9 cellular contexts compared by ENCODE assay signal in the genomic region with DNA sequence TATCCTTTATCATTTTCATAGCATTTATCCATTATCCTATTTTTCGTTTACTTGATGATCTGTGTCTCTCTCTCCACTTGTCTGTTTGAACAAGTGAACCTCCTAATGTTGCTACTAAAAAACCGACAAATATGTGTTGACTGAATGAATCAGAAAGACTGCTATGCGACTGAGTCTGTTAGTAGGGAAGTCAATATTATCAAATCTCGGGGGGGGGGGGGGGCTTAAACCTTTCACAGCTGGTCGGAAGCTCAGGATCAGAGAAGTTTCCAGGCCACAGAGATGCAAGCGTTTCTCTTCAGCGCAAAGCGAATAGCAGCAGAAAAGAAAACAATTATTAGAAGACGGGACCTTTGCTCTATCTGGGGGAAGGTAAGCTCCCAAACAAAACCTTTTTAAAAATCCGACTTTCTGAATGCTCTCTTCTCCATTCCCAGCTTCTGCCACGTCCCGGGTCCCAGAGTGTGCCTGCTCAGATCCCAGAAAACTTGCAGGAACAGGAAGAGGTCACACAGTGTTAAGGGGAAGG. TPM values are rescaled to one million over a fixed set of nuclear protein-coding genes. Genes with fewer than 3 reads are reported as not detected.
DNase-seq lines count a peak whose midpoint lies in the region; ATAC-seq and TF ChIP-seq lines count a peak whose summit lies in the region.
"Had no signal": no experiment of that assay in that cellular context is flagged by ENCODE, and none has a peak within 500 bp of the region (broad histone marks: within the 10 kb centered on the region; RNA-seq: fewer than 3 reads in every experiment).

No MANE protein-coding gene starts in this region.

- no peak for TF ChIP-seq POLR2A in NB4 (IDR thresholded peaks at IDR 0.05; ENCODE audit: extremely low read depth, insufficient read length)

- H3K4me1 Mint-ChIP-seq in Calu3 (ENCODE audit: low read depth, unreplicated experiment): peaks cover 34% of the 10 kb centered on the region
- peaks cover 29 to 49% (median 45%) of the 10 kb centered on the region in 4 donors for H3K4me1 Mint-ChIP-seq in naive thymus-derived CD8-positive, alpha-beta T cell

- no peak for DNase-seq in Calu3
- DNase-seq in NB4 (ENCODE audit: low read depth): peak; percentile 33
- DNase-seq in dermis microvascular lymphatic vessel endothelial cell (ENCODE audit: low read depth in 2 of 2): peak; percentile 5 to 58
- DNase-seq in naive thymus-derived CD8-positive, alpha-beta T cell: no peak
- no peak for DNase-seq in activated CD8-positive, alpha-beta memory T cell treated with anti-CD3 and anti-CD28 coated beads, Interleukin-2, amount 50 U/mL, for 4 hours
- no peak for DNase-seq in DMS79 (lab: John Stamatoyannopoulos, UW)

- H3K36me3 Mint-ChIP-seq in Calu3 (ENCODE audit: insufficient read depth, unreplicated experiment): peaks cover 32% of the 10 kb centered on the region
- H3K36me3 Mint-ChIP-seq in naive thymus-derived CD8-positive, alpha-beta T cell: peaks cover 3 to 31% (median 16%) of the 10 kb centered on the region in 3 donors

- H3K27ac Mint-ChIP-seq in Calu3 (ENCODE audit: unreplicated experiment): peak overlapping the region; percentile 97
- H3K27ac Mint-ChIP-seq in naive thymus-derived CD8-positive, alpha-beta T cell: peak overlapping the region; percentile 99 to 100 (median 100)

- ATAC-seq in naive thymus-derived CD8-positive, alpha-beta T cell: no peak
- ATAC-seq in GM21515 (IDR thresholded peaks at IDR 0.05; ENCODE audit: unreplicated experiment) (no peak), HG03139 (IDR thresholded peaks at IDR 0.05; ENCODE audit: unreplicated experiment) (no peak)

- POLR2A ChIA-PET in naive thymus-derived CD8-positive, alpha-beta T cell (lab: Charles Lee): interaction anchor here (0.6 to 1.6 kb wide), 5 partner anchors 17 to 1589 kb away, joined by 3 read pairs; no protein-coding TSS in a partner anchor

- CTCF ChIA-PET in Calu3 (lab: Charles Lee): interaction anchor here (0.6 kb wide), 1 partner anchor 1723 kb away, joined by 3 read pairs; no protein-coding TSS in a partner anchor

- peaks cover 2% of the 10 kb centered on the region for H3K9me3 Mint-ChIP-seq in Calu3 (ENCODE audit: low read depth, unreplicated experiment)
- H3K9me3 Mint-ChIP-seq in naive thymus-derived CD8-positive, alpha-beta T cell: no peaks in the 10 kb centered on the region

- TF ChIP-seq CTCF in Calu3 (IDR thresholded peaks at IDR 0.05; ENCODE audit: unreplicated experiment) (no peak), NB4 (IDR thresholded peaks at IDR 0.05; ENCODE audit: low read depth, low read length) (no peak)

- no peaks in the 10 kb centered on the region for H3K27me3 Mint-ChIP-seq in Calu3 (ENCODE audit: unreplicated experiment)
- no peaks in the 10 kb centered on the region for H3K27me3 Mint-ChIP-seq in naive thymus-derived CD8-positive, alpha-beta T cell

- intact Hi-C loops in Calu3 (cut with micrococcal nuclease; ENCODE audit: unreplicated experiment): loop anchor here (2.0 to 5.0 kb wide), 3 partner anchors 40 to 1590 kb away; a partner anchor contains a TSS

- H3K4me3 Mint-ChIP-seq in Calu3 (ENCODE audit: low read depth, unreplicated experiment): peak overlapping the region; percentile 75
- H3K4me3 Mint-ChIP-seq in naive thymus-derived CD8-positive, alpha-beta T cell: peak overlapping the region; percentile 82 to 98 (median 96)

- TSS peak; percentile 88 for BruUV-seq in Calu3 (replicated peaks; lab: Mats Ljungman, UMichigan)

- H3K4me3 ChIP-seq in NB4 (ENCODE audit: low read depth, low read length): peak overlapping the region; percentile 99

RNA-seq across cellular contexts. Expression of a gene that starts 0.4 kb away (rescaled TPM):
- 28.6 and 33.0 TPM in 2 replicates for total RNA-seq in Calu3 (2022)
- total RNA-seq in dermis microvascular lymphatic vessel endothelial cell: 14.3 and 14.8 TPM in 2 replicates
- 10 to 100 TPM; 39.8 to 42.7 TPM for total RNA-seq in naive thymus-derived CD8-positive, alpha-beta T cell
- 10 to 100 TPM; 14.0 to 21.6 (median 20.5) TPM for polyA plus RNA-seq in naive thymus-derived CD8-positive, alpha-beta T cell

RNA-seq across cellular contexts. Expression of a gene that starts 40.2 kb away (rescaled TPM):
- total RNA-seq in Calu3 (2022) (not detected in 2 replicates), dermis microvascular lymphatic vessel endothelial cell (not detected in 2 replicates)
- not detected for total RNA-seq in naive thymus-derived CD8-positive, alpha-beta T cell
- not detected for polyA plus RNA-seq in naive thymus-derived CD8-positive, alpha-beta T cell
- total RNA-seq: SK-MEL-5 had no signal

Comparison
In these comparisons a context has a peak if more than half of its experiments do, and no peak if none do; other contexts are left out.
1. DNase-seq: peak in NB4 (single experiment) and dermis microvascular lymphatic vessel endothelial cell (2 of 2); none in Calu3 (single experiment), naive thymus-derived CD8-positive, alpha-beta T cell (0 of 10), activated CD8-positive, alpha-beta memory T cell treated with anti-CD3 and anti-CD28 coated beads, Interleukin-2, amount 50 U/mL, for 4 hours (single experiment) and DMS79 (single experiment).